Comparison of ENCODE assay signal across 1 cellular context in genomic region chr19:16416996-16417395, GRCh38.
TF ChIP-seq lines count a peak whose summit lies in the region.

No MANE protein-coding gene starts in this region.

TF ChIP-seq in GM12878, 131 proteins besides CTCF, POLR2A, EP300 and RAD21:
- TF ChIP-seq PBX3 (IDR thresholded peaks at IDR 0.05; ENCODE audit: insufficient replicate concordance, low read depth, low read length) (no peak), CUX1 (IDR thresholded peaks at IDR 0.05; ENCODE audit: insufficient replicate concordance, low read depth, low read length) (no peak), CBFB (IDR thresholded peaks at IDR 0.05; ENCODE audit: low read depth) (no peak), JUNB (IDR thresholded peaks at IDR 0.05) (no peak), HSF1 (IDR thresholded peaks at IDR 0.05; ENCODE audit: low read depth, low read length) (no peak), MLLT1 (IDR thresholded peaks at IDR 0.05) (no peak), ZBTB11 (CRISPR knock-in tag; IDR thresholded peaks at IDR 0.05) (no peak), PAX8 (IDR thresholded peaks at IDR 0.05) (no peak), CREM (IDR thresholded peaks at IDR 0.05; ENCODE audit: low read depth) (no peak), SKIL (IDR thresholded peaks at IDR 0.05; ENCODE audit: low read depth, poor library complexity, severe bottlenecking) (no peak), IRF5 (IDR thresholded peaks at IDR 0.05; ENCODE audit: borderline replicate concordance) (no peak), MTA2 (IDR thresholded peaks at IDR 0.05; ENCODE audit: low read depth) (no peak), SMAD1 (IDR thresholded peaks at IDR 0.05; ENCODE audit: low read depth, partially characterized antibody) (no peak), KLF5 (IDR thresholded peaks at IDR 0.05; ENCODE audit: partially characterized antibody) (no peak), GABPA (IDR thresholded peaks at IDR 0.05; ENCODE audit: low read depth) (no peak), ATF3 (IDR thresholded peaks at IDR 0.05; ENCODE audit: borderline replicate concordance, extremely low read depth, low read depth, low read length) (no peak), POLR2AphosphoS5 (IDR thresholded peaks at IDR 0.05; ENCODE audit: low read length) (no peak), FOXK2 (IDR thresholded peaks at IDR 0.05) (no peak), USF1 (IDR thresholded peaks at IDR 0.05; ENCODE audit: borderline replicate concordance, extremely low read length, insufficient read depth, low read depth, low read length) (no peak), SMC3 (IDR thresholded peaks at IDR 0.05; ENCODE audit: borderline replicate concordance, low read length) (no peak)
